11 cellular contexts compared by ENCODE assay signal in genomic region chr1:10599194-10599861, GRCh38.
A peak's percentile ranks its signal among the peaks of the same experiment; 100 is the strongest.
DNase-seq lines count a peak whose midpoint lies in the region; ATAC-seq and TF ChIP-seq lines count a peak whose summit lies in the region.
"Had no signal": no experiment of that assay in that cellular context is flagged by ENCODE, and none has a peak within 500 bp of the region (broad histone marks: within the 10 kb centered on the region; RNA-seq: fewer than 3 reads in every experiment).

No MANE protein-coding gene starts in this region.

- no peaks in the 10 kb centered on the region for H3K9me3 ChIP-seq in left lung

- H3K9me3 Mint-ChIP-seq in MCF 10A (ENCODE audit: unreplicated experiment): no peaks in the 10 kb centered on the region
- no peaks in the 10 kb centered on the region for H3K9me3 Mint-ChIP-seq in effector memory CD8-positive, alpha-beta T cell
- H3K9me3 Mint-ChIP-seq: stimulated activated memory B cell treated with anti-CD40 and anti-IgM and Interleukin-4, amounts not matched to agents 10 μg/mL and 1 μg/mL and 100 μg/mL, for 72 hours had no signal

- peaks cover 0 to 2% of the 10 kb centered on the region in 2 donors for H3K4me1 ChIP-seq in left lung

- H3K4me3 Mint-ChIP-seq in MCF 10A (ENCODE audit: unreplicated experiment): peak overlapping the region; percentile 38
- H3K4me3 Mint-ChIP-seq in effector memory CD8-positive, alpha-beta T cell: no peak overlapping the region
- H3K4me3 Mint-ChIP-seq: activated CD8-positive, alpha-beta T cell treated with anti-CD3 and anti-CD28 coated beads, Interleukin-2, amount 10 ng/mL, durations not matched to agents 7 days and 5 days; stimulated activated memory B cell treated with anti-CD40 and anti-IgM and Interleukin-4, amounts not matched to agents 10 μg/mL and 1 μg/mL and 100 μg/mL, for 72 hours had no signal

- H3K27me3 ChIP-seq in left lung: no peaks in the 10 kb centered on the region

- no peaks in the 10 kb centered on the region for H3K27me3 Mint-ChIP-seq in MCF 10A (ENCODE audit: insufficient read depth, unreplicated experiment)
- no peaks in the 10 kb centered on the region for H3K27me3 Mint-ChIP-seq in effector memory CD8-positive, alpha-beta T cell
- H3K27me3 Mint-ChIP-seq: stimulated activated memory B cell treated with anti-CD40 and anti-IgM and Interleukin-4, amounts not matched to agents 10 μg/mL and 1 μg/mL and 100 μg/mL, for 72 hours had no signal

- intact Hi-C loops in MCF 10A (cut with micrococcal nuclease) (no loop called here), left lung (cut with DNase I) (no loop called here)

- H3K4me1 Mint-ChIP-seq in MCF 10A (ENCODE audit: insufficient read depth, unreplicated experiment): peaks cover 18% of the 10 kb centered on the region
- H3K4me1 Mint-ChIP-seq in effector memory CD8-positive, alpha-beta T cell (ENCODE audit: low read depth in 2 of 2): peaks cover 3 to 4% of the 10 kb centered on the region in 2 donors

- peak; percentile 82 for ATAC-seq in left lung
- no peak for ATAC-seq in effector memory CD8-positive, alpha-beta T cell (replicated peaks)
- ATAC-seq: activated CD8-positive, alpha-beta T cell treated with anti-CD3 and anti-CD28 coated beads, Interleukin-2, amount 10 ng/mL, durations not matched to agents 7 days and 5 days; esophagus mucosa; stimulated activated memory B cell treated with anti-CD40 and anti-IgM and Interleukin-4, amounts not matched to agents 10 μg/mL and 1 μg/mL and 100 μg/mL, for 72 hours had no signal

- peak overlapping the region in 1 of 2 donors; percentile 13 for H3K27ac ChIP-seq in left lung

- TF ChIP-seq CTCF in MCF 10A (IDR thresholded peaks at IDR 0.05; ENCODE audit: unreplicated experiment) (no peak), left lung (IDR thresholded peaks at IDR 0.05) (no peak)

- BruUV-seq in MCF 10A (replicated peaks; lab: Mats Ljungman, UMichigan): no TSS peak

- H3K4me3 ChIP-seq in left lung: no peak overlapping the region

- peaks cover 8% of the 10 kb centered on the region for H3K36me3 Mint-ChIP-seq in MCF 10A (ENCODE audit: insufficient read depth, unreplicated experiment)
- peaks cover 10% of the 10 kb centered on the region for H3K36me3 Mint-ChIP-seq in effector memory CD8-positive, alpha-beta T cell (ENCODE audit: insufficient read depth)

- CTCF ChIA-PET in MCF 10A (lab: Yijun Ruan, JAX): no interaction called here

- POLR2A ChIA-PET in MCF 10A (lab: Yijun Ruan, JAX): interaction anchor here (0.6 to 1.6 kb wide), 12 partner anchors 9 to 104 kb away, joined by 3 to 7 read pairs (median 4); no protein-coding TSS in a partner anchor

- H3K27ac Mint-ChIP-seq in MCF 10A (ENCODE audit: low read depth, unreplicated experiment): peak overlapping the region; percentile 97
- no peak overlapping the region for H3K27ac Mint-ChIP-seq in effector memory CD8-positive, alpha-beta T cell
- H3K27ac Mint-ChIP-seq: activated CD8-positive, alpha-beta T cell treated with anti-CD3 and anti-CD28 coated beads, Interleukin-2, amount 10 ng/mL, durations not matched to agents 7 days and 5 days; stimulated activated memory B cell treated with anti-CD40 and anti-IgM and Interleukin-4, amounts not matched to agents 10 μg/mL and 1 μg/mL and 100 μg/mL, for 72 hours had no signal

- DNase-seq in HT1080 (ENCODE audit: low read depth) (peak; percentile 51), MCF 10A (ENCODE audit: unreplicated experiment) (peak; percentile 56), left lung (no peak), NCI-H128 (lab: John Stamatoyannopoulos, UW; ENCODE audit: unreplicated experiment) (no peak), NCI-H69 (lab: John Stamatoyannopoulos, UW) (no peak)
- DNase-seq in effector memory CD8-positive, alpha-beta T cell: no peak
- no peak for DNase-seq in central memory CD4-positive, alpha-beta T cell
- DNase-seq: activated CD8-positive, alpha-beta T cell treated with anti-CD3 and anti-CD28 coated beads, Interleukin-2, amount 10 ng/mL, durations not matched to agents 7 days and 5 days; NCI-H510A treated with DMSO at 0.1 percent for 48 hours had no signal

- peaks cover 0 to 9% of the 10 kb centered on the region in 2 donors for H3K36me3 ChIP-seq in left lung

Comparison
In these comparisons a context has a peak if more than half of its experiments do, and no peak if none do; other contexts are left out.
1. DNase-seq: peak in HT1080 (single experiment) and MCF 10A (single experiment); none in left lung (0 of 2), NCI-H128 (single experiment), effector memory CD8-positive, alpha-beta T cell (0 of 3), central memory CD4-positive, alpha-beta T cell (single experiment) and NCI-H69 (single experiment).